In the genomic region with DNA sequence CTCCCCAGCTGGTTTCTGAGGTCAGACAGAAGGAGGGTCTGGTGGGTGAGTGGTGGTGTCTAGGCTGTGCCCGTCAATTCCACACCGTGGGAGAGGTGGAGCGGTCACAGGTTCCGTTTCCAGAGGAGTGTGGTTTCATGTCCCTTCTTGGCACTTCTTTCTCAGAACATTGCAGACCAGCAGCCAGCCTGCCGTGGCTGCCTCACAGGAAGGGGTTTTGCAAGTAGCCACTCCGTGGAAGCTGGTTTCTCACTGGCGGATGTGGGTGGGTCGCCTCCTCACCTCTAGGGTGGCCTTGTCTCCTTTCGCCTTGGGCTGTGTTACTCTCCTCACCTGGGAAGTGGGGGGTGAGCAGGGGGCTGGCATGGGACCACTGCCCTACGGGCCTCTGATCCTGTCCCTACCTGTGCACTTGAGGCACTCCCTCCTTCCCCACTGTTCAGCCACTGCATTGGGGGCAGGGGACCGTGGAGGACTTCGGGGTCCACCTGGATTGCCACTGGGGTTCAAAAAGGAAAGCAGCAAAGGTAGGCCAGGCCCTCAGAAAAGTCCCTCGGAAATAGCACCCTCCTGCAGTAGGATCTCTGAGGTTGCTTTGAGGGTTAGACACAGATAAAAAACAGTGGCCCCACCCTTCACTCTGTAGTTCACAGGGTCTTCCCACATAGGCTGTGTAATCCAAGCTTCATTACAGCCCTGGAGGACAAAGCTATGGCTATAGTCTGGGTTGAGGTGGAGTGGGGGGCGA, we compare ENCODE assay signal across 10 cellular contexts. TPM values are rescaled to one million over a fixed set of nuclear protein-coding genes. Genes with fewer than 3 reads are reported as not detected.
DNase-seq lines count a peak whose midpoint lies in the region; ATAC-seq, FAIRE-seq and TF ChIP-seq lines count a peak whose summit lies in the region.
"Had no signal": no experiment of that assay in that cellular context is flagged by ENCODE, and none has a peak within 500 bp of the region (broad histone marks: within the 10 kb centered on the region; RNA-seq: fewer than 3 reads in every experiment).

No MANE protein-coding gene starts in this region.

- H3K27me3 Mint-ChIP-seq in CD14-positive monocyte (ENCODE audit: low read depth in 3 of 3), result peaks cover 0 to 5% (median 0%) of the 10 kb centered on the region in 3 donors
- no peaks in the 10 kb centered on the region for H3K27me3 Mint-ChIP-seq in activated naive CD4-positive, alpha-beta T cell treated with anti-CD3 and anti-CD28 coated beads, Interleukin-2, amount 50 U/mL, for 24 hours

- peaks cover 56 to 57% of the 10 kb centered on the region in 2 donors for H3K4me1 ChIP-seq in kidney (ENCODE audit: control insufficient read depth in 1 of 2, insufficient read depth in 1 of 2, low read depth in 1 of 2, low read length in 2 of 2)

- peaks cover 98% of the 10 kb centered on the region for H3K4me1 Mint-ChIP-seq in CD14-positive monocyte
- H3K4me1 Mint-ChIP-seq in activated naive CD4-positive, alpha-beta T cell treated with anti-CD3 and anti-CD28 coated beads, Interleukin-2, amount 50 U/mL, for 24 hours, result peaks cover 97% of the 10 kb centered on the region

- H3K36me3 ChIP-seq in kidney (ENCODE audit: control insufficient read depth in 1 of 2, insufficient read depth in 2 of 2, low read length in 2 of 2), result peaks cover 8 to 11% of the 10 kb centered on the region in 2 donors

- H3K27ac ChIP-seq in kidney (ENCODE audit: low read depth in 2 of 2, low read length in 2 of 2), result peak overlapping the region in 1 of 2 donors; percentile 55
- H3K27ac ChIP-seq: SJSA1 had no signal

- no peaks in the 10 kb centered on the region for H3K9me3 ChIP-seq in kidney (ENCODE audit: control insufficient read depth in 1 of 2, low read length in 2 of 2)
- H3K9me3 ChIP-seq: SJSA1 had no signal

- no peak overlapping the region for H3K4me3 ChIP-seq in kidney (ENCODE audit: low read length in 2 of 2)
- H3K4me3 ChIP-seq: SJSA1 had no signal

- no peak overlapping the region for H3K9ac ChIP-seq in kidney (ENCODE audit: low read length in 2 of 2)

- ATAC-seq in GM21381 (IDR thresholded peaks at IDR 0.05; ENCODE audit: unreplicated experiment) (no peak), GM18520 (IDR thresholded peaks at IDR 0.05; ENCODE audit: unreplicated experiment) (no peak), HG03039 (IDR thresholded peaks at IDR 0.05; ENCODE audit: unreplicated experiment) (no peak)

- no peak for TF ChIP-seq CTCF in CD14-positive monocyte (IDR thresholded peaks at IDR 0.05)
- TF ChIP-seq CTCF in kidney (IDR thresholded peaks at IDR 0.05; ENCODE audit: borderline replicate concordance, extremely low read depth, insufficient read depth), result no peak

- H3K27ac Mint-ChIP-seq in CD14-positive monocyte, result peak overlapping the region; percentile 91 to 98 (median 95)
- H3K27ac Mint-ChIP-seq in activated naive CD4-positive, alpha-beta T cell treated with anti-CD3 and anti-CD28 coated beads, Interleukin-2, amount 50 U/mL, for 24 hours, result peak overlapping the region; percentile 42

- intact Hi-C loops in CD14-positive monocyte (cut with micrococcal nuclease), result loop anchor here (2.0 kb wide), 2 partner anchors 13 to 17 kb away; no protein-coding TSS in a partner anchor
- intact Hi-C loops in kidney (cut with DNase I), result no loop called here

- DNase-seq in CD14-positive monocyte (ENCODE audit: low spot score) (peak; percentile 84), SKM-1 (lab: John Stamatoyannopoulos, UW; ENCODE audit: unreplicated experiment) (peak; percentile 82), myocyte (ENCODE audit: low read depth) (peak; percentile 42), kidney (no peak)

- peaks cover 0 to 12% (median 0%) of the 10 kb centered on the region in 7 donors for H3K9me3 Mint-ChIP-seq in CD14-positive monocyte
- peaks cover 5% of the 10 kb centered on the region for H3K9me3 Mint-ChIP-seq in activated naive CD4-positive, alpha-beta T cell treated with anti-CD3 and anti-CD28 coated beads, Interleukin-2, amount 50 U/mL, for 24 hours

- FAIRE-seq in kidney (lab: Jason Lieb, UNC), result no peak
- FAIRE-seq: D721Med had no signal

- H3K4me3 Mint-ChIP-seq in CD14-positive monocyte, result peak overlapping the region; percentile 56 to 80
- peak overlapping the region; percentile 67 for H3K4me3 Mint-ChIP-seq in activated naive CD4-positive, alpha-beta T cell treated with anti-CD3 and anti-CD28 coated beads, Interleukin-2, amount 50 U/mL, for 24 hours

- peaks cover 50 to 59% of the 10 kb centered on the region in 2 donors for H3K36me3 Mint-ChIP-seq in CD14-positive monocyte
- H3K36me3 Mint-ChIP-seq in activated naive CD4-positive, alpha-beta T cell treated with anti-CD3 and anti-CD28 coated beads, Interleukin-2, amount 50 U/mL, for 24 hours, result peaks cover 17% of the 10 kb centered on the region

RNA-seq across cellular contexts. Expression of a gene that starts 33.9 kb away (rescaled TPM):
- polyA plus RNA-seq in CD14-positive monocyte, result 100 to 1,000 TPM; 123 to 160 TPM
- total RNA-seq in myocyte, result 54.6 and 79.8 TPM in 2 replicates
- 39.8 TPM for polyA plus RNA-seq in myocyte (2012)
- 183 TPM for total RNA-seq in kidney
- polyA plus RNA-seq in kidney (ENCODE audit: insufficient read depth, low read depth, low replicate concordance), result 36.8 TPM

RNA-seq across cellular contexts. Expression of a gene that starts 49.7 kb away (rescaled TPM):
- polyA plus RNA-seq in CD14-positive monocyte, result not detected
- total RNA-seq in myocyte, result not detected in 2 replicates
- polyA plus RNA-seq in myocyte (2012), result not detected
- total RNA-seq in kidney, result 0.09 TPM
- polyA plus RNA-seq in kidney (ENCODE audit: insufficient read depth, low read depth, low replicate concordance), result not detected
